8 cellular contexts compared by ENCODE assay signal in genomic region chr1:2194898-2195673, GRCh38. TPM values are rescaled to one million over a fixed set of nuclear protein-coding genes. Genes with fewer than 3 reads are reported as not detected.
DNase-seq lines count a peak whose midpoint lies in the region; ATAC-seq and TF ChIP-seq lines count a peak whose summit lies in the region.

No MANE protein-coding gene starts in this region.

- no peaks in the 10 kb centered on the region for H3K9me3 Mint-ChIP-seq in CD4-positive, alpha-beta T cell
- H3K9me3 Mint-ChIP-seq in endodermal cell (no peaks in the 10 kb centered on the region), mesothelial cell of epicardium (no peaks in the 10 kb centered on the region)

- 1 to 4% methylated on average over 18 to 35 of the region's 35 CpGs for WGBS in endodermal cell (ENCODE audit: insufficient coverage in 1 of 2, insufficient read length in 1 of 2), 2 experiments

- H3K36me3 ChIP-seq in endodermal cell (ENCODE audit: control insufficient read depth, insufficient read depth, low read length), result peaks cover 6% of the 10 kb centered on the region

- H3K27me3 ChIP-seq in CD4-positive, alpha-beta T cell (ENCODE audit: control insufficient read depth, insufficient read depth, low read length), result no peaks in the 10 kb centered on the region
- H3K27me3 ChIP-seq in endodermal cell (ENCODE audit: control insufficient read depth, insufficient read depth, low read length, poor library complexity, severe bottlenecking), result no peaks in the 10 kb centered on the region

- intact Hi-C loops in CD4-positive, alpha-beta T cell (cut with DNase I, micrococcal nuclease), result loop anchor here (1.0 to 10.0 kb wide), 11 partner anchors 37 to 650 kb away; partner anchors contain the start of genes MORN1 (in 1 of the 2), PEX10 (in 1 of the 2), PRXL2B (in 1 of the 2) and RER1 (in 1 of the 2)

- peak; percentile 94 for TF ChIP-seq CTCF in CD4-positive, alpha-beta T cell (IDR thresholded peaks at IDR 0.05)
- TF ChIP-seq CTCF in endodermal cell (conservative IDR thresholded peaks at IDR 0.05) (peak; percentile 94), mesothelial cell of epicardium (IDR thresholded peaks at IDR 0.05; ENCODE audit: unreplicated experiment) (peak; percentile 72)

- H3K36me3 Mint-ChIP-seq in CD4-positive, alpha-beta T cell (ENCODE audit: low read depth), result no peaks in the 10 kb centered on the region
- H3K36me3 Mint-ChIP-seq in endodermal cell (ENCODE audit: low read depth), result peaks cover 7% of the 10 kb centered on the region
- no peaks in the 10 kb centered on the region for H3K36me3 Mint-ChIP-seq in mesothelial cell of epicardium

- H3K9ac ChIP-seq in endodermal cell (ENCODE audit: extremely low read depth, low read length, poor library complexity, severe bottlenecking), result no peak overlapping the region

- peaks cover 5% of the 10 kb centered on the region for H3K4me1 ChIP-seq in endodermal cell (ENCODE audit: control insufficient read depth, insufficient read depth, low read length)

- ATAC-seq in CD4-positive, alpha-beta T cell (ENCODE audit: poor library complexity), result peak; percentile 71
- ATAC-seq in GM19438 (IDR thresholded peaks at IDR 0.05; ENCODE audit: low read depth, unreplicated experiment) (peak; percentile 66), HG03571 (IDR thresholded peaks at IDR 0.05; ENCODE audit: unreplicated experiment) (peak; percentile 56)

- peak overlapping the region; percentile 72 for H3K4me3 ChIP-seq in endodermal cell (ENCODE audit: low read length)

- H3K4me1 Mint-ChIP-seq in CD4-positive, alpha-beta T cell (ENCODE audit: low read depth), result peaks cover 13% of the 10 kb centered on the region
- peaks cover 13% of the 10 kb centered on the region for H3K4me1 Mint-ChIP-seq in endodermal cell
- peaks cover 18% of the 10 kb centered on the region for H3K4me1 Mint-ChIP-seq in mesothelial cell of epicardium

- DNase-seq in CD4-positive, alpha-beta T cell, result peak; percentile 77 to 91 (median 84)
- peak; percentile 81 to 82 for DNase-seq in NOMO-1 (lab: John Stamatoyannopoulos, UW; ENCODE audit: unreplicated experiment in 2 of 2)
- peak; percentile 52 for DNase-seq in activated CD8-positive, alpha-beta memory T cell treated with anti-CD3 and anti-CD28 coated beads, Interleukin-2, amount 50 U/mL, for 1 hour (ENCODE audit: extremely low read depth)
- peak; percentile 96 for DNase-seq in endodermal cell
- peak; percentile 68 to 87 for DNase-seq in mesothelial cell of epicardium (ENCODE audit: low spot score in 2 of 2, unreplicated experiment in 2 of 2)
- DNase-seq in stimulated activated CD8-positive, alpha-beta memory T cell treated with anti-CD3 and anti-CD28 coated beads, Interleukin-2, amount 100 ng/mL, for 1 hour (ENCODE audit: low read depth in 2 of 2), result peak; percentile 68 to 81

- CTCF ChIA-PET in CD4-positive, alpha-beta T cell (lab: Charles Lee), result interaction anchor here (0.7 to 3.2 kb wide), 27 partner anchors 9 to 592 kb away, joined by 3 to 47 read pairs (median 5); partner anchors contain the start of genes MORN1, RER1 and SKI

- H3K27ac ChIP-seq in CD4-positive, alpha-beta T cell (ENCODE audit: low read depth, low read length), result peak overlapping the region; percentile 86
- peak overlapping the region; percentile 73 for H3K27ac ChIP-seq in endodermal cell (ENCODE audit: low read depth, low read length)

- H3K4me3 Mint-ChIP-seq in CD4-positive, alpha-beta T cell, result peak overlapping the region; percentile 88
- peak overlapping the region; percentile 67 for H3K4me3 Mint-ChIP-seq in endodermal cell
- peak overlapping the region; percentile 86 for H3K4me3 Mint-ChIP-seq in mesothelial cell of epicardium

- H3K9me3 ChIP-seq in CD4-positive, alpha-beta T cell (ENCODE audit: control insufficient read depth, low read length), result no peaks in the 10 kb centered on the region
- no peaks in the 10 kb centered on the region for H3K9me3 ChIP-seq in endodermal cell (ENCODE audit: control insufficient read depth, low read length)

- POLR2A ChIA-PET in CD4-positive, alpha-beta T cell (lab: Charles Lee), result interaction anchor here (0.7 to 2.1 kb wide), 21 partner anchors 9 to 389 kb away, joined by 3 to 36 read pairs (median 6); partner anchors contain the start of genes MORN1, RER1, SKI and TNFRSF14

- peak overlapping the region; percentile 86 for H3K27ac Mint-ChIP-seq in CD4-positive, alpha-beta T cell
- H3K27ac Mint-ChIP-seq in endodermal cell (peak overlapping the region; percentile 90), mesothelial cell of epicardium (peak overlapping the region; percentile 93)

- H3K27me3 Mint-ChIP-seq in CD4-positive, alpha-beta T cell, result no peaks in the 10 kb centered on the region
- H3K27me3 Mint-ChIP-seq in endodermal cell (ENCODE audit: insufficient read depth) (no peaks in the 10 kb centered on the region), mesothelial cell of epicardium (ENCODE audit: low read depth) (no peaks in the 10 kb centered on the region)

RNA-seq across cellular contexts. Expression of gene FAAP20, which starts 0.5 kb away (rescaled TPM):
- total RNA-seq in CD4-positive, alpha-beta T cell, result 10 to 100 TPM; 51.7 to 53.1 TPM
- total RNA-seq in endodermal cell (100 to 1,000 TPM; 126 to 154 TPM), mesothelial cell of epicardium (92.2 to 100 TPM (median 94.1 TPM) in 3 replicates)
- 91.8 TPM for polyA plus RNA-seq in endodermal cell (2013, experiment 1 of 2)
- polyA plus RNA-seq in endodermal cell (2013, experiment 2 of 2), result 88.9 TPM

RNA-seq across cellular contexts. Expression of gene SKI, which starts 33.0 kb away (rescaled TPM):
- 100 to 1,000 TPM; 286 to 324 TPM for total RNA-seq in CD4-positive, alpha-beta T cell
- total RNA-seq in endodermal cell, result 10 to 100 TPM; 65.4 to 79.2 TPM
- 39.9 TPM for polyA plus RNA-seq in endodermal cell (2013, experiment 1 of 2)
- 37.7 TPM for polyA plus RNA-seq in endodermal cell (2013, experiment 2 of 2)
- total RNA-seq in mesothelial cell of epicardium, result 105 to 110 TPM (median 105 TPM) in 3 replicates

Comparison
In these comparisons a context has a peak if more than half of its experiments do, and no peak if none do; other contexts are left out.
1. Peak in every context shown above with its lines: DNase-seq, ATAC-seq, H3K4me3 ChIP-seq and H3K27ac ChIP-seq.